In the genomic region with DNA sequence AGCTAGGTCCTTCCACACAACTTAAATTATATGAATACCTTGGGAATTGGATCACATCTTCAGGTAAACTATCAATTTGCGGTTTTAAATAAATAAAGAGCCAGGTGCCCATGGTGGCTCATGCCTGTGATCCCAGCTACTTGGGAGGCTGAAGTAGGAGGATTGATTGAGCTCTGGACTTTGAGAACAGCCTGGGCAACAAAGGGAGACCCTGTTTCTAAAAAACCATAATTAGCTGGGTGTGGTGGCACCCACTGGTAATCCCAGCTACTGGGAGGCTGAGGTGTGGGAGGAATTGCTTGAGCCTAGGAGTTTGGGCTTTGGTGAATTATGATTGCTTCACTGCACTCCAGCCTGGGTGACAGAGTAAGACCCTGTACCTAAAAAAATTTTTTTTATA, we compare ENCODE assay signal across 1 cellular context.
TF ChIP-seq lines count a peak whose summit lies in the region.

No MANE protein-coding gene starts in this region.

TF ChIP-seq in IMR-90, 13 proteins besides CTCF, POLR2A, EP300 and RAD21:
- TF ChIP-seq BHLHE40 (IDR thresholded peaks at IDR 0.05; ENCODE audit: low read depth, low read length), result no peak
- TF ChIP-seq CEBPB (IDR thresholded peaks at IDR 0.05; ENCODE audit: low read depth, low read length), result no peak
- TF ChIP-seq NFE2L2 (IDR thresholded peaks at IDR 0.05; ENCODE audit: low read depth, low read length), result no peak
- no peak for TF ChIP-seq MAFK (IDR thresholded peaks at IDR 0.05; ENCODE audit: low read depth, low read length)
- no peak for TF ChIP-seq RFX5 (IDR thresholded peaks at IDR 0.05; ENCODE audit: low read depth, low read length)
- no peak for TF ChIP-seq CHD1 (IDR thresholded peaks at IDR 0.05; ENCODE audit: low read depth, low read length)
- TF ChIP-seq RCOR1 (IDR thresholded peaks at IDR 0.05; ENCODE audit: insufficient replicate concordance, low read length), result no peak
- TF ChIP-seq, protein P1, sequence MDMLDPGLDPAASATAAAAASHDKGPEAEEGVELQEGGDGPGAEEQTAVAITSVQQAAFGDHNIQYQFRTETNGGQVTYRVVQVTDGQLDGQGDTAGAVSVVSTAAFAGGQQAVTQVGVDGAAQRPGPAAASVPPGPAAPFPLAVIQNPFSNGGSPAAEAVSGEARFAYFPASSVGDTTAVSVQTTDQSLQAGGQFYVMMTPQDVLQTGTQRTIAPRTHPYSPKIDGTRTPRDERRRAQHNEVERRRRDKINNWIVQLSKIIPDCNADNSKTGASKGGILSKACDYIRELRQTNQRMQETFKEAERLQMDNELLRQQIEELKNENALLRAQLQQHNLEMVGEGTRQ (IDR thresholded peaks at IDR 0.05; ENCODE audit: low read depth, low read length), result no peak
- TF ChIP-seq MXI1 (IDR thresholded peaks at IDR 0.05; ENCODE audit: borderline replicate concordance, low read depth, low read length), result no peak
- TF ChIP-seq SMC3 (IDR thresholded peaks at IDR 0.05; ENCODE audit: low read depth, low read length), result no peak
